In genomic region chr13:45464687-45465453, GRCh38 we compare ENCODE assay signal across 1 cellular context.
TF ChIP-seq lines count a peak whose summit lies in the region.

COG3 (plus strand) TSS chr13:45464939; CDS start chr13:45465037, 98 bp downstream.

TF ChIP-seq in SK-N-SH, 30 proteins besides CTCF, POLR2A, EP300 and RAD21 (continued from another document):
- TF ChIP-seq MAX (IDR thresholded peaks at IDR 0.05; ENCODE audit: low read depth) = peak; percentile 79
- TF ChIP-seq RCOR1 (IDR thresholded peaks at IDR 0.05; ENCODE audit: low read length) = peak; percentile 65
- TF ChIP-seq EZH2phosphoT487 (IDR thresholded peaks at IDR 0.05; ENCODE audit: borderline replicate concordance, low read depth) = no peak
- TF ChIP-seq CHD2 (IDR thresholded peaks at IDR 0.05; ENCODE audit: low read length, partially characterized antibody) = peak; percentile 95
- TF ChIP-seq JUND (IDR thresholded peaks at IDR 0.05) = peak; percentile 20; the same call in 1 of the 2 replicates
- no peak; the same call in 1 of the 2 replicates for TF ChIP-seq SMC3 (IDR thresholded peaks at IDR 0.05; ENCODE audit: low read depth, low read length)
- no peak for TF ChIP-seq FOXM1 (IDR thresholded peaks at IDR 0.05; ENCODE audit: low read depth)
- peak; percentile 56; the same call in 1 of the 2 replicates for TF ChIP-seq RFX5 (IDR thresholded peaks at IDR 0.05; ENCODE audit: low read length)
- peak; percentile 69 for TF ChIP-seq PBX3 (IDR thresholded peaks at IDR 0.05)
- peak; percentile 70 for TF ChIP-seq YY1 (IDR thresholded peaks at IDR 0.05; ENCODE audit: low read depth)
- 0 out of 2 replicates have a peak, but pooled peaks have one; percentile 15 for TF ChIP-seq ZBTB33 (IDR thresholded peaks at IDR 0.05; ENCODE audit: borderline replicate concordance, low read depth)
